ENCODE assay signal across 9 cellular contexts in genomic region chr10:95694665-95695064, GRCh38. TPM values are rescaled to one million over a fixed set of nuclear protein-coding genes. Genes with fewer than 3 reads are reported as not detected.
A peak's percentile ranks its signal among the peaks of the same experiment; 100 is the strongest.
DNase-seq lines count a peak whose midpoint lies in the region; ATAC-seq and TF ChIP-seq lines count a peak whose summit lies in the region.
"Had no signal": no experiment of that assay in that cellular context is flagged by ENCODE, and none has a peak within 500 bp of the region (broad histone marks: within the 10 kb centered on the region; RNA-seq: fewer than 3 reads in every experiment).

No MANE protein-coding gene starts in this region.

- H3K27me3 ChIP-seq in OCI-LY1 (ENCODE audit: insufficient read depth, low read length) (no peaks in the 10 kb centered on the region), endodermal cell (ENCODE audit: control insufficient read depth, insufficient read depth, low read length, poor library complexity, severe bottlenecking) (no peaks in the 10 kb centered on the region), right atrium auricular region (no peaks in the 10 kb centered on the region)

- 0 out of 2 replicates have a peak overlapping the region, but pooled peaks have one; percentile 37 for H2AFZ ChIP-seq in OCI-LY1 (ENCODE audit: low read length)

- no peaks in the 10 kb centered on the region for H3K9me3 Mint-ChIP-seq in activated T-cell treated with anti-CD3 and anti-CD28 coated beads, Interleukin-2, amount 50 U/mL, for 72 hours
- peaks cover 26% of the 10 kb centered on the region for H3K9me3 Mint-ChIP-seq in endodermal cell
- H3K9me3 Mint-ChIP-seq in stimulated activated effector memory CD8-positive, alpha-beta T cell treated with anti-CD3 and anti-CD28 coated beads, Interleukin-12 subunit alpha, Interleukin-12 subunit beta, amount 100 ng/mL, for 72 hours, result no peaks in the 10 kb centered on the region

- no peak for DNase-seq in activated T-cell treated with anti-CD3 and anti-CD28 coated beads, Interleukin-2, amount 50 U/mL, for 72 hours
- DNase-seq in activated T-cell treated with anti-CD3 and anti-CD28 coated beads for 4 hours (no peak), endodermal cell (no peak), right atrium auricular region (ENCODE audit: low spot score) (no peak)
- no peak for DNase-seq in stimulated activated effector memory CD8-positive, alpha-beta T cell treated with anti-CD3 and anti-CD28 coated beads, Interleukin-12 subunit alpha, Interleukin-12 subunit beta, amount 100 ng/mL, for 72 hours (ENCODE audit: low spot score in 2 of 2)
- no peak for DNase-seq in stimulated activated CD4-positive, alpha-beta T cell treated with anti-CD3 and anti-CD28 coated beads, Interleukin-12 subunit alpha, Interleukin-12 subunit beta, amount 100 ng/mL, for 4 hours
- DNase-seq: T-helper 9 cell had no signal

- peak overlapping the region; percentile 97 for H3K4me3 Mint-ChIP-seq in activated T-cell treated with anti-CD3 and anti-CD28 coated beads, Interleukin-2, amount 50 U/mL, for 72 hours
- H3K4me3 Mint-ChIP-seq in endodermal cell, result peak overlapping the region; percentile 89
- peak overlapping the region; percentile 98 for H3K4me3 Mint-ChIP-seq in stimulated activated effector memory CD8-positive, alpha-beta T cell treated with anti-CD3 and anti-CD28 coated beads, Interleukin-12 subunit alpha, Interleukin-12 subunit beta, amount 100 ng/mL, for 72 hours

- H3K36me3 ChIP-seq in OCI-LY1 (ENCODE audit: insufficient read depth, low read length) (no peaks in the 10 kb centered on the region), endodermal cell (ENCODE audit: control insufficient read depth, insufficient read depth, low read length) (peaks cover 20% of the 10 kb centered on the region), right atrium auricular region (no peaks in the 10 kb centered on the region)

- ATAC-seq in activated T-cell treated with anti-CD3 and anti-CD28 coated beads, Interleukin-2, amount 50 U/mL, for 72 hours (replicated peaks in 1 of 2), result no peak
- no peak for ATAC-seq in stimulated activated effector memory CD8-positive, alpha-beta T cell treated with anti-CD3 and anti-CD28 coated beads, Interleukin-12 subunit alpha, Interleukin-12 subunit beta, amount 100 ng/mL, for 72 hours
- ATAC-seq in GM21717 (IDR thresholded peaks at IDR 0.05; ENCODE audit: unreplicated experiment), result no peak

- no peaks in the 10 kb centered on the region for H3K27me3 Mint-ChIP-seq in activated T-cell treated with anti-CD3 and anti-CD28 coated beads, Interleukin-2, amount 50 U/mL, for 72 hours (ENCODE audit: low read depth)
- peaks cover 2% of the 10 kb centered on the region for H3K27me3 Mint-ChIP-seq in endodermal cell (ENCODE audit: insufficient read depth)

- H3K9ac ChIP-seq in OCI-LY1 (ENCODE audit: low read length) (no peak overlapping the region), endodermal cell (ENCODE audit: extremely low read depth, low read length, poor library complexity, severe bottlenecking) (no peak overlapping the region)

- H3K27ac Mint-ChIP-seq in activated T-cell treated with anti-CD3 and anti-CD28 coated beads, Interleukin-2, amount 50 U/mL, for 72 hours, result peak overlapping the region; percentile 98
- H3K27ac Mint-ChIP-seq in endodermal cell, result no peak overlapping the region
- peak overlapping the region; percentile 97 for H3K27ac Mint-ChIP-seq in stimulated activated effector memory CD8-positive, alpha-beta T cell treated with anti-CD3 and anti-CD28 coated beads, Interleukin-12 subunit alpha, Interleukin-12 subunit beta, amount 100 ng/mL, for 72 hours

- H4K20me1 ChIP-seq in OCI-LY1 (ENCODE audit: insufficient read depth, low read length), result no peaks in the 10 kb centered on the region

- H3K4me1 ChIP-seq in OCI-LY1 (ENCODE audit: insufficient read depth, low read length, severe bottlenecking) (peaks cover 18% of the 10 kb centered on the region), endodermal cell (ENCODE audit: control insufficient read depth, insufficient read depth, low read length) (no peaks in the 10 kb centered on the region), right atrium auricular region (peaks cover 0 to 21% of the 10 kb centered on the region in 2 donors)

- H3K36me3 Mint-ChIP-seq in activated T-cell treated with anti-CD3 and anti-CD28 coated beads, Interleukin-2, amount 50 U/mL, for 72 hours (ENCODE audit: insufficient read depth in 2 of 2), result peaks cover 0 to 14% of the 10 kb centered on the region in 2 donors
- H3K36me3 Mint-ChIP-seq in endodermal cell (ENCODE audit: low read depth), result peaks cover 23% of the 10 kb centered on the region
- peaks cover 45% of the 10 kb centered on the region for H3K36me3 Mint-ChIP-seq in stimulated activated effector memory CD8-positive, alpha-beta T cell treated with anti-CD3 and anti-CD28 coated beads, Interleukin-12 subunit alpha, Interleukin-12 subunit beta, amount 100 ng/mL, for 72 hours

- H3K27ac ChIP-seq in OCI-LY1 (ENCODE audit: low read depth, low read length, poor library complexity, severe bottlenecking) (no peak overlapping the region), endodermal cell (ENCODE audit: low read depth, low read length) (no peak overlapping the region), right atrium auricular region (no peak overlapping the region)

- H3K9me3 ChIP-seq in OCI-LY1 (ENCODE audit: low read length), result no peaks in the 10 kb centered on the region
- peaks cover 38% of the 10 kb centered on the region for H3K9me3 ChIP-seq in endodermal cell (ENCODE audit: control insufficient read depth, low read length)
- no peaks in the 10 kb centered on the region for H3K9me3 ChIP-seq in right atrium auricular region

- H3K4me3 ChIP-seq in OCI-LY1 (ENCODE audit: low read depth, low read length, poor library complexity, severe bottlenecking) (no peak overlapping the region), endodermal cell (ENCODE audit: low read length) (no peak overlapping the region), right atrium auricular region (no peak overlapping the region)

- H3F3A ChIP-seq in OCI-LY1 (ENCODE audit: insufficient read depth, low read length), result no peaks in the 10 kb centered on the region

- TF ChIP-seq CTCF in OCI-LY1 (IDR thresholded peaks at IDR 0.05; ENCODE audit: low read length) (no peak), endodermal cell (conservative IDR thresholded peaks at IDR 0.05) (no peak), right atrium auricular region (IDR thresholded peaks at IDR 0.05) (no peak)

- no peaks in the 10 kb centered on the region for H3K79me2 ChIP-seq in OCI-LY1 (ENCODE audit: insufficient read depth, low read length)

- peaks cover 40% of the 10 kb centered on the region for H3K4me1 Mint-ChIP-seq in activated T-cell treated with anti-CD3 and anti-CD28 coated beads, Interleukin-2, amount 50 U/mL, for 72 hours (ENCODE audit: low read depth)
- peaks cover 14% of the 10 kb centered on the region for H3K4me1 Mint-ChIP-seq in endodermal cell
- H3K4me1 Mint-ChIP-seq in stimulated activated effector memory CD8-positive, alpha-beta T cell treated with anti-CD3 and anti-CD28 coated beads, Interleukin-12 subunit alpha, Interleukin-12 subunit beta, amount 100 ng/mL, for 72 hours, result peaks cover 38% of the 10 kb centered on the region

- 89 to 96% methylated on average over 12 to 18 of the region's 18 CpGs for WGBS in endodermal cell (ENCODE audit: insufficient coverage in 1 of 2, insufficient read length in 1 of 2), 2 experiments

- H3K9me2 ChIP-seq in OCI-LY1 (ENCODE audit: low read depth, low read length), result no peaks in the 10 kb centered on the region

- H3K4me2 ChIP-seq in OCI-LY1 (ENCODE audit: low read length), result no peak overlapping the region

RNA-seq across cellular contexts. Expression of gene TCTN3, which starts 0.9 kb away (rescaled TPM):
- total RNA-seq in activated T-cell treated with anti-CD3 and anti-CD28 coated beads, Interleukin-2, amount 50 U/mL, for 72 hours, result 10 to 100 TPM; 18.6 to 37.6 TPM
- 10 to 100 TPM; 53.5 to 57.7 TPM for total RNA-seq in endodermal cell
- polyA plus RNA-seq in endodermal cell (2013, experiment 1 of 2), result 63.9 TPM
- 57.0 TPM for polyA plus RNA-seq in endodermal cell (2013, experiment 2 of 2)
- 10 to 100 TPM; 14.1 to 15.6 TPM for total RNA-seq in right atrium auricular region

RNA-seq across cellular contexts. Expression of gene ALDH18A1, which starts 38.2 kb away (rescaled TPM):
- total RNA-seq in activated T-cell treated with anti-CD3 and anti-CD28 coated beads, Interleukin-2, amount 50 U/mL, for 72 hours, result 10 to 100 TPM; 52.8 to 71.3 TPM
- total RNA-seq in endodermal cell, result 100 to 1,000 TPM in 1 of 2 donors, 10 to 100 TPM in 1; 81.0 to 130 TPM
- 71.0 TPM for polyA plus RNA-seq in endodermal cell (2013, experiment 1 of 2)
- 66.7 TPM for polyA plus RNA-seq in endodermal cell (2013, experiment 2 of 2)
- 10 to 100 TPM; 13.7 to 17.6 TPM for total RNA-seq in right atrium auricular region
